Comparison of ENCODE assay signal across 8 cellular contexts in the genomic region with DNA sequence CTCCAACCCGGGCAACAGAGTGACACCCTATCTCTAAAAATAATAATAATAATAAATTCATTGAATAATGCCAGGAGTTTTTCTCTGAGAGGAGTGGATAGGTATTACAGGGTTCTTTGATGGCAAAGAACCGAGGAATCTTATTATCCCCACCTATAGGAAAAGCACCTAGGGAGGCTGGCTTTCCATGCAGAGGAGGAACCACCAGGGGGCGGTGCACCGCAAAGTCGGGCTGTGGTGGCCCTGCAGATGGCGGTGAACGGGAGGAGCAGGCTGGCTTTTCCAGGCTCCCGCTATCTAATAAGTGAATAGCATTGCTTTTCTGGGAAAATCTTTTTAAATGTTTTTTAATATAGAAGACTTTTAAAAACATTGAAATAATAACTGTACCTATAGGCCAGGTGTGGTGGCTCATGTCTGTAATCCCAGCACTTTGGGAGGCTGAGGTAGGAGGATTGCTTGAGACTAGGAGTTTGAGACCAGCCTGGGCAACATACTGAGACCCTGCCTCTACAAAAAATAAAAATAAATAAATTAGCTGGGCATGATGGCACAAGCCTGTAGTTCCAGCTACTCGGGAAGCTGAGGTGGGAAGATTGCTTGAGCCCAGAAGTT.
DNase-seq lines count a peak whose midpoint lies in the region; ATAC-seq, FAIRE-seq and TF ChIP-seq lines count a peak whose summit lies in the region.

No MANE protein-coding gene starts in this region.

- WGBS in tibial nerve, 2 donors = 69 to 70% methylated on average over 9 of the region's 9 CpGs

- H3K9me3 Mint-ChIP-seq in activated naive CD4-positive, alpha-beta T cell treated with anti-CD3 and anti-CD28 coated beads for 36 hours = no peaks in the 10 kb centered on the region

- no peaks in the 10 kb centered on the region for H3K27me3 ChIP-seq in tibial nerve

- FAIRE-seq in D721Med (lab: Jason Lieb, UNC) = no peak

- no peaks in the 10 kb centered on the region for H3K36me3 Mint-ChIP-seq in activated naive CD4-positive, alpha-beta T cell treated with anti-CD3 and anti-CD28 coated beads for 36 hours (ENCODE audit: low read depth)

- no peak overlapping the region for H3K4me3 Mint-ChIP-seq in activated naive CD4-positive, alpha-beta T cell treated with anti-CD3 and anti-CD28 coated beads for 36 hours

- H3K4me1 Mint-ChIP-seq in activated naive CD4-positive, alpha-beta T cell treated with anti-CD3 and anti-CD28 coated beads for 36 hours (ENCODE audit: low read depth) = no peaks in the 10 kb centered on the region

- DNase-seq in D721Med (ENCODE audit: insufficient read length, low spot score) (no peak), LHCN-M2 (ENCODE audit: low read depth) (peak; percentile 3), left kidney (ENCODE audit: low read depth, low spot score) (peak; percentile 36), tibial nerve (ENCODE audit: low spot score in 2 of 2) (peak in 1 of 2 donors; percentile 24), putamen (ENCODE audit: low spot score) (no peak)
- DNase-seq in activated naive CD4-positive, alpha-beta T cell treated with anti-CD3 and anti-CD28 coated beads for 36 hours = peak; percentile 54

- CTCF ChIA-PET in activated naive CD4-positive, alpha-beta T cell treated with anti-CD3 and anti-CD28 coated beads for 36 hours (lab: Charles Lee) = interaction anchor here (0.6 to 1.0 kb wide), 5 partner anchors 9 to 1247 kb away, joined by 3 to 5 read pairs (median 4); no protein-coding TSS in a partner anchor

- intact Hi-C loops in activated naive CD4-positive, alpha-beta T cell treated with anti-CD3 and anti-CD28 coated beads for 36 hours (cut with micrococcal nuclease) = no loop called here

- TF ChIP-seq POLR2A in tibial nerve (IDR thresholded peaks at IDR 0.05) = no peak

- H3K27ac Mint-ChIP-seq in activated naive CD4-positive, alpha-beta T cell treated with anti-CD3 and anti-CD28 coated beads for 36 hours = no peak overlapping the region

- H3K4me1 ChIP-seq in tibial nerve = no peaks in the 10 kb centered on the region

- H3K27me3 Mint-ChIP-seq in activated naive CD4-positive, alpha-beta T cell treated with anti-CD3 and anti-CD28 coated beads for 36 hours (ENCODE audit: low read depth) = peaks cover 3% of the 10 kb centered on the region

- ATAC-seq in GM21360 (IDR thresholded peaks at IDR 0.05; ENCODE audit: unreplicated experiment) (peak; percentile 59), GM18909 (IDR thresholded peaks at IDR 0.05; ENCODE audit: poor library complexity, unreplicated experiment) (no peak)

- TF ChIP-seq CTCF in D721Med (IDR thresholded peaks at IDR 0.05; ENCODE audit: insufficient read depth, missing control alignments) = peak; percentile 26
- peak in 3 of 5 experiments; percentile 15 to 55 (median 23) for TF ChIP-seq CTCF in tibial nerve (IDR thresholded peaks at IDR 0.05)

- H3K36me3 ChIP-seq in tibial nerve = no peaks in the 10 kb centered on the region

- H3K4me3 ChIP-seq in tibial nerve = no peak overlapping the region

- TF ChIP-seq EP300 in tibial nerve (IDR thresholded peaks at IDR 0.05) = no peak

- H3K27ac ChIP-seq in tibial nerve = no peak overlapping the region

- no peaks in the 10 kb centered on the region for H3K9me3 ChIP-seq in tibial nerve

Comparison
In these comparisons a context has a peak if more than half of its experiments do, and no peak if none do; other contexts are left out.
1. DNase-seq: peak in LHCN-M2 (single experiment), activated naive CD4-positive, alpha-beta T cell treated with anti-CD3 and anti-CD28 coated beads for 36 hours (single experiment) and left kidney (single experiment); none in D721Med (single experiment) and putamen (single experiment).